Comparison of ENCODE assay signal across 6 cellular contexts in the genomic region with DNA sequence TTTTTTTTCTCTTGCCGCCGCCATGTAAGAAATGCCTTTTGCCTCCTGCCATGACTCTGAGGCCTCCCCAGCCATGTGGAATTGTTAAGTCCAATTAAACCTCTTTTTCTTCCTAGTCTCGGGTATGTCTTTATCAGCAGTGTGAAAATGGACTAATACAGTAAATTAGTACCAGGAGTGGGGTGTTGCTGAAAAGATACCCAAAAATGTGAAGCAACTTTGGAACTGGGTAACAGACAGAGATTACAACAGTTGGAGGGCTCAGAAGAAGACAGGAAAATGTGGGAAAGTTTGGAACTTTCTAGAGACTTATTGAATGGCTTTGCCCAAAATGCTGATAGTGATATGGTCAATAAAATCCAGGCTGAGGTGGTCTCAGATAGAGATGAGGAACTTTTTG. TPM values are rescaled to one million over a fixed set of nuclear protein-coding genes. Genes with fewer than 3 reads are reported as not detected.
DNase-seq lines count a peak whose midpoint lies in the region; ATAC-seq and TF ChIP-seq lines count a peak whose summit lies in the region.
"Not testable (repeated sequence)": the region's sequence is repeated elsewhere in the genome, so short reads cannot be mapped to it uniquely, and the experiment has no call there.

No MANE protein-coding gene starts in this region.

- TF ChIP-seq CTCF in HEK293 (tag by site-specific recombination; IDR thresholded peaks at IDR 0.05); VCaP (conservative IDR thresholded peaks at IDR 0.05): not testable (repeated sequence)

- H3K4me1 ChIP-seq in HEK293 (ENCODE audit: control insufficient read depth, insufficient read depth, low read length) = not testable (repeated sequence)

- CTCF ChIA-PET in HEK293 (lab: Yijun Ruan, JAX) = not testable (repeated sequence)

- H3K27ac Mint-ChIP-seq in central memory CD8-positive, alpha-beta T cell (ENCODE audit: low read depth) = peak overlapping the region; percentile 99
- peak overlapping the region; percentile 61 to 91 (median 75) for H3K27ac Mint-ChIP-seq in immature natural killer cell
- peak overlapping the region; percentile 78 to 87 for H3K27ac Mint-ChIP-seq in natural killer cell treated with Interleukin-12 subunit alpha and Interleukin-12 subunit beta and Interleukin-15 and Interleukin-18, amount 100 ng/mL, for 72 hours
- peak overlapping the region; percentile 94 for H3K27ac Mint-ChIP-seq in stimulated activated naive B cell treated with anti-CD40 and anti-IgM and Interleukin-4, amounts not matched to agents 10 μg/mL and 1 μg/mL and 100 μg/mL, for 72 hours

- POLR2A ChIA-PET in HEK293 (lab: Yijun Ruan, JAX) = not testable (repeated sequence)

- not testable (repeated sequence) for ATAC-seq in central memory CD8-positive, alpha-beta T cell (replicated peaks; ENCODE audit: extremely low read depth, poor library complexity, severe bottlenecking); natural killer cell treated with Interleukin-12 subunit alpha and Interleukin-12 subunit beta and Interleukin-15 and Interleukin-18, amount 100 ng/mL, for 72 hours; stimulated activated naive B cell treated with anti-CD40 and anti-IgM and Interleukin-4, amounts not matched to agents 10 μg/mL and 1 μg/mL and 100 μg/mL, for 72 hours (replicated peaks)

- peaks cover 18% of the 10 kb centered on the region for H3K9me3 Mint-ChIP-seq in central memory CD8-positive, alpha-beta T cell
- H3K9me3 Mint-ChIP-seq in immature natural killer cell = peaks cover 9 to 26% (median 15%) of the 10 kb centered on the region in 6 donors
- H3K9me3 Mint-ChIP-seq in natural killer cell treated with Interleukin-12 subunit alpha and Interleukin-12 subunit beta and Interleukin-15 and Interleukin-18, amount 100 ng/mL, for 72 hours = peaks cover 17% of the 10 kb centered on the region
- peaks cover 22 to 37% of the 10 kb centered on the region in 2 donors for H3K9me3 Mint-ChIP-seq in stimulated activated naive B cell treated with anti-CD40 and anti-IgM and Interleukin-4, amounts not matched to agents 10 μg/mL and 1 μg/mL and 100 μg/mL, for 72 hours

- not testable (repeated sequence) for H3K27ac ChIP-seq in HEK293 (ENCODE audit: extremely low read depth, low read depth, low read length)
- peak overlapping the region; percentile 72 for H3K27ac ChIP-seq in VCaP

- H3K4me3 Mint-ChIP-seq in central memory CD8-positive, alpha-beta T cell = peak overlapping the region; percentile 74
- peak overlapping the region in 2 of 5 donors; percentile 30 to 33 for H3K4me3 Mint-ChIP-seq in immature natural killer cell
- H3K4me3 Mint-ChIP-seq in natural killer cell treated with Interleukin-12 subunit alpha and Interleukin-12 subunit beta and Interleukin-15 and Interleukin-18, amount 100 ng/mL, for 72 hours = peak overlapping the region; percentile 77
- H3K4me3 Mint-ChIP-seq in stimulated activated naive B cell treated with anti-CD40 and anti-IgM and Interleukin-4, amounts not matched to agents 10 μg/mL and 1 μg/mL and 100 μg/mL, for 72 hours = peak overlapping the region in 1 of 2 donors; percentile 62

- peaks cover 17% of the 10 kb centered on the region for H3K36me3 Mint-ChIP-seq in central memory CD8-positive, alpha-beta T cell (ENCODE audit: insufficient read depth)
- peaks cover 11 to 13% (median 12%) of the 10 kb centered on the region in 3 donors for H3K36me3 Mint-ChIP-seq in immature natural killer cell
- H3K36me3 Mint-ChIP-seq in natural killer cell treated with Interleukin-12 subunit alpha and Interleukin-12 subunit beta and Interleukin-15 and Interleukin-18, amount 100 ng/mL, for 72 hours = peaks cover 28% of the 10 kb centered on the region
- peaks cover 54 to 70% of the 10 kb centered on the region in 2 donors for H3K36me3 Mint-ChIP-seq in stimulated activated naive B cell treated with anti-CD40 and anti-IgM and Interleukin-4, amounts not matched to agents 10 μg/mL and 1 μg/mL and 100 μg/mL, for 72 hours

- not testable (repeated sequence) for H3K27me3 Mint-ChIP-seq in central memory CD8-positive, alpha-beta T cell; immature natural killer cell (ENCODE audit: low read depth in 3 of 3); natural killer cell treated with Interleukin-12 subunit alpha and Interleukin-12 subunit beta and Interleukin-15 and Interleukin-18, amount 100 ng/mL, for 72 hours; stimulated activated naive B cell treated with anti-CD40 and anti-IgM and Interleukin-4, amounts not matched to agents 10 μg/mL and 1 μg/mL and 100 μg/mL, for 72 hours

- H3K4me3 ChIP-seq in HEK293 (ENCODE audit: low read depth, low read length) = not testable (repeated sequence)

- H3K36me3 ChIP-seq in HEK293 (ENCODE audit: control insufficient read depth in 2 of 2, insufficient read depth in 1 of 2, low read length in 2 of 2) = peaks cover 0 to 11% of the 10 kb centered on the region in 2 experiments; a peak in 1 of 3 replicates

- DNase-seq in central memory CD8-positive, alpha-beta T cell (ENCODE audit: low spot score in 2 of 2); immature natural killer cell; natural killer cell treated with Interleukin-12 subunit alpha and Interleukin-12 subunit beta and Interleukin-15 and Interleukin-18, amount 100 ng/mL, for 72 hours (ENCODE audit: low spot score); stimulated activated naive B cell treated with anti-CD40 and anti-IgM and Interleukin-4, amounts not matched to agents 10 μg/mL and 1 μg/mL and 100 μg/mL, for 72 hours: not testable (repeated sequence)

- H3K9me3 ChIP-seq in HEK293 (ENCODE audit: control insufficient read depth, insufficient read depth, low read depth, low read length) = not testable (repeated sequence)

- peaks cover 70% of the 10 kb centered on the region for H3K4me1 Mint-ChIP-seq in central memory CD8-positive, alpha-beta T cell
- H3K4me1 Mint-ChIP-seq in immature natural killer cell = peaks cover 66 to 69% of the 10 kb centered on the region in 2 donors
- peaks cover 66% of the 10 kb centered on the region in 2 donors for H3K4me1 Mint-ChIP-seq in natural killer cell treated with Interleukin-12 subunit alpha and Interleukin-12 subunit beta and Interleukin-15 and Interleukin-18, amount 100 ng/mL, for 72 hours (ENCODE audit: low read depth in 2 of 2)
- peaks cover 51 to 70% of the 10 kb centered on the region in 2 donors for H3K4me1 Mint-ChIP-seq in stimulated activated naive B cell treated with anti-CD40 and anti-IgM and Interleukin-4, amounts not matched to agents 10 μg/mL and 1 μg/mL and 100 μg/mL, for 72 hours

TF ChIP-seq in HEK293, 187 proteins besides CTCF, POLR2A, EP300 and RAD21:
- TF ChIP-seq ZNF707 (tag by site-specific recombination; IDR thresholded peaks at IDR 0.05) (peak; percentile 100), ZNF549 (tag by site-specific recombination; IDR thresholded peaks at IDR 0.05) (0 out of 2 replicates have a peak, but pooled peaks have one; percentile 6), SETDB1 (IDR thresholded peaks at IDR 0.05; ENCODE audit: insufficient read length, low read length) (peak; percentile 34)
- TF ChIP-seq, protein P1, sequence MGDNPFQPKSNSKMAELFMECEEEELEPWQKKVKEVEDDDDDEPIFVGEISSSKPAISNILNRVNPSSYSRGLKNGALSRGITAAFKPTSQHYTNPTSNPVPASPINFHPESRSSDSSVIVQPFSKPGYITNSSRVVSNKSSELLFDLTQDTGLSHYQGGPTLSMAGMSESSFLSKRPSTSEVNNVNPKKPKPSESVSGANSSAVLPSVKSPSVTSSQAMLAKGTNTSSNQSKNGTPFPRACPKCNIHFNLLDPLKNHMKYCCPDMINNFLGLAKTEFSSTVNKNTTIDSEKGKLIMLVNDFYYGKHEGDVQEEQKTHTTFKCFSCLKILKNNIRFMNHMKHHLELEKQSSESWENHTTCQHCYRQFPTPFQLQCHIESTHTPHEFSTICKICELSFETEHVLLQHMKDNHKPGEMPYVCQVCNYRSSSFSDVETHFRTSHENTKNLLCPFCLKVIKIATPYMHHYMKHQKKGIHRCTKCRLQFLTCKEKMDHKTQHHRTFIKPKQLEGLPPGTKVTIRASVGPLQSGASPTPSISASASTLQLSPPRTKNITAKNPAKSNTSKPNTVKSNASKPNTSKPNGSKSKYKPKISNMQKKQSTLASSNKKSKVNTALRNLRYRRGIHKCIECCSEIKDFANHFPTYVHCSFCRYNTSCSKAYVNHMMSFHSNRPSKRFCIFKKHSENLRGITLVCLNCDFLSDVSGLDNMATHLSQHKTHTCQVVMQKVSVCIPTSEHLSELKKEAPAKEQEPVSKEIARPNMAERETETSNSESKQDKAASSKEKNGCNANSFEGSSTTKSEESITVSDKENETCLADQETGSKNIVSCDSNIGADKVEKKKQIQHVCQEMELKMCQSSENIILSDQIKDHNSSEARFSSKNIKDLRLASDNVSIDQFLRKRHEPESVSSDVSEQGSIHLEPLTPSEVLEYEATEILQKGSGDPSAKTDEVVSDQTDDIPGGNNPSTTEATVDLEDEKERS (tag by site-specific recombination; IDR thresholded peaks at IDR 0.05) = 0 out of 2 replicates have a peak, but pooled peaks have one; percentile 25
TF ChIP-seq in HEK293: peak in this region for 4; not testable (repeated sequence) for 183.

RNA-seq across cellular contexts. Expression of a gene that starts 19.4 kb away (rescaled TPM):
- polyA plus RNA-seq in immature natural killer cell = 10 to 100 TPM in 1 of 3 donors, 1 to 10 TPM in 2; 3.6 to 10.8 (median 9.1) TPM
- 10 to 100 TPM in 1 of 2 donors, 1 to 10 TPM in 1; 8.6 to 16.8 TPM for total RNA-seq in natural killer cell treated with Interleukin-12 subunit alpha and Interleukin-12 subunit beta and Interleukin-15 and Interleukin-18, amount 100 ng/mL, for 72 hours
